Comparison of ENCODE assay signal across 8 cellular contexts in genomic region chr3:13022348-13023250, GRCh38. TPM values are rescaled to one million over a fixed set of nuclear protein-coding genes. Genes with fewer than 3 reads are reported as not detected.
A peak's percentile ranks its signal among the peaks of the same experiment; 100 is the strongest.
DNase-seq lines count a peak whose midpoint lies in the region; ATAC-seq and TF ChIP-seq lines count a peak whose summit lies in the region.

No MANE protein-coding gene starts in this region.

- peak overlapping the region; percentile 41; the same call in 1 of the 2 replicates for H3K4me3 ChIP-seq in ACC112 (ENCODE audit: low read depth, low read length)
- H3K4me3 ChIP-seq in lower lobe of right lung, result peak overlapping the region; percentile 11

- no peak for TF ChIP-seq CTCF in brain (conservative IDR thresholded peaks at IDR 0.05)
- no peak for TF ChIP-seq CTCF in lower lobe of right lung (IDR thresholded peaks at IDR 0.05)

- ATAC-seq in HG03354 (IDR thresholded peaks at IDR 0.05; ENCODE audit: poor library complexity, severe bottlenecking, unreplicated experiment) (peak; percentile 55), lower lobe of right lung (peak; percentile 25 to 26), GM18870 (IDR thresholded peaks at IDR 0.05; ENCODE audit: unreplicated experiment) (no peak)

- peak overlapping the region in 4 of 5 experiments; percentile 31 to 74 (median 53) for H3K4me3 Mint-ChIP-seq in brain

- TF ChIP-seq POLR2A in GM19099 (IDR thresholded peaks at IDR 0.05; ENCODE audit: extremely low read depth, insufficient read length, low read depth), result peak; percentile 41
- no peak for TF ChIP-seq POLR2A in erythroblast (IDR thresholded peaks at IDR 0.05; ENCODE audit: low read length)

- H3K27me3 ChIP-seq in ACC112 (ENCODE audit: insufficient read depth, low read length), result no peaks in the 10 kb centered on the region
- no peaks in the 10 kb centered on the region for H3K27me3 ChIP-seq in lower lobe of right lung (ENCODE audit: low read depth)

- peaks cover 87% of the 10 kb centered on the region for H3K4me1 Mint-ChIP-seq in brain

- no peaks in the 10 kb centered on the region for H3K79me2 ChIP-seq in ACC112 (ENCODE audit: control insufficient read depth, insufficient read depth, low read length, unreplicated experiment)

- peak overlapping the region; percentile 33; the same call in 1 of the 2 replicates for H3K27ac ChIP-seq in ACC112 (ENCODE audit: low read depth, low read length)
- H3K27ac ChIP-seq in lower lobe of right lung, result no peak overlapping the region

- H3K9me3 Mint-ChIP-seq in brain, result peaks cover 0 to 5% (median 0%) of the 10 kb centered on the region in 5 experiments

- H3K27ac Mint-ChIP-seq in brain, result peak overlapping the region; percentile 2 to 99 (median 84)

- H3K36me3 Mint-ChIP-seq in brain, result peaks cover 7% of the 10 kb centered on the region

- H3K4me1 ChIP-seq in ACC112 (ENCODE audit: control insufficient read depth, insufficient read depth, low read length, unreplicated experiment), result peaks cover 76% of the 10 kb centered on the region
- peaks cover 22% of the 10 kb centered on the region for H3K4me1 ChIP-seq in lower lobe of right lung

- H3K27me3 Mint-ChIP-seq in brain, result no peaks in the 10 kb centered on the region

- H3K9me3 ChIP-seq in lower lobe of right lung, result no peaks in the 10 kb centered on the region

- DNase-seq in lower lobe of right lung, result peak; percentile 50
- DNase-seq in erythroblast (lab: John Stamatoyannopoulos, UW), result no peak
- no peak for DNase-seq in GDM1 (lab: John Stamatoyannopoulos, UW)

- intact Hi-C loops in lower lobe of right lung (cut with DNase I), result no loop called here

- H3K36me3 ChIP-seq in ACC112 (ENCODE audit: insufficient read depth, low read length) (no peaks in the 10 kb centered on the region), lower lobe of right lung (no peaks in the 10 kb centered on the region)

- H2AFZ ChIP-seq in ACC112 (ENCODE audit: low read length, unreplicated experiment), result no peak overlapping the region

RNA-seq across cellular contexts. Expression of gene IQSEC1, which starts 50.6 kb away (rescaled TPM):
- 34.7 TPM for polyA plus RNA-seq in brain (ENCODE audit: insufficient read depth, low read depth, low replicate concordance)
- 82.3 TPM for total RNA-seq in lower lobe of right lung
